Comparison of ENCODE assay signal across 8 cellular contexts in the genomic region with DNA sequence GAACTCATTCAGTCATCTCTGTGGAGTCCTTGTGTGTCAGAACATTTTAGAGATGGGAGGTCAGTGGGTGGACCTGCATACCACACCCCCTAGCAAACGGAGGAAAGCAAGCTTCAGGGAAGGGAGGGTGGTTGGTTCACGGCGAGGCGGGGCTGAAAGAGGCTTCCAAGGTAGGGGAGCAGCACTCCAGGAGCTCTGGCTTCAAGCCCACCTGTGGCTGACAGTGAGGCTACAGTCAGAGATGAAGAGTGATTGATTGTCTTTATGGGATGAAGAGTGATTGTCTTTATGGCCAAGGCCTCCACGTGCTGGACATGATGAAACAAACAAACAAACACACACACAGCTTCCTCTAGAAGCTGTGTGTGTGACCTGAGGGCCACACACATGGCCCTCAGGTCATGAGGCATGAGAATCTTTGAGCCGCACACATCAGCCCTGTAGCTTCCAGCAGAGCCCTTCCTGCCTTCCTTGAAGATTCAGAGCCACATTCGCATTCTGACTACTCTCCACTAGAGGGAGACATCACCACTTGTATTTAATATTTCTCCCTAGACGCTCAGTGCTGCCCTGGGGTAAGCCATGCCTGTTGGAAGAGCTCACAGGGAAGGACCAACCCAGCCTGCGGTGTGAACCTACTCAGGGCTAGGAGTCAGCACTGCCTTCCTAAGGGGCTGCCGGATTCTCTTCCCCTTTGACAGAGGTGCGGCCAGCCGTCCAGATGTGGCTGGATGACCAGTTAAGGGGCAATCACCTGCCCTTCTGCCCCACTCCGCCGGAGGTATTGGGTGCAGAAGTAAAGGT. TPM values are rescaled to one million over a fixed set of nuclear protein-coding genes. Genes with fewer than 3 reads are reported as not detected.
DNase-seq lines count a peak whose midpoint lies in the region; FAIRE-seq and TF ChIP-seq lines count a peak whose summit lies in the region.

No MANE protein-coding gene starts in this region.

- no peak overlapping the region for H3K4me2 ChIP-seq in neural cell (ENCODE audit: low read length)

- no peaks in the 10 kb centered on the region for H4K20me1 ChIP-seq in neural cell (ENCODE audit: insufficient read depth)

- no peak for TF ChIP-seq EP300 in neural cell (conservative IDR thresholded peaks at IDR 0.05; ENCODE audit: poor library complexity, severe bottlenecking)

- no peaks in the 10 kb centered on the region for H3K9me2 ChIP-seq in neural cell (ENCODE audit: insufficient read depth, low read length)

- no peaks in the 10 kb centered on the region for H3F3A ChIP-seq in neural cell (ENCODE audit: insufficient read depth, low read length, poor library complexity, severe bottlenecking)

- TF ChIP-seq RAD21 in neural cell (conservative IDR thresholded peaks at IDR 0.05): peak; percentile 90

- H3K79me2 ChIP-seq in neural cell (replicated peaks; ENCODE audit: insufficient read depth, low read length): no peaks in the 10 kb centered on the region

- peak; percentile 67 for DNase-seq in activated CD8-positive, alpha-beta memory T cell treated with anti-CD3 and anti-CD28 coated beads for 24 hours
- DNase-seq in activated CD8-positive, alpha-beta memory T cell treated with anti-CD3 and anti-CD28 coated beads, Interleukin-2, amount 50 U/mL, for 48 hours: no peak
- DNase-seq in KG1 (lab: John Stamatoyannopoulos, UW) (peak; percentile 55), NT2/D1 (ENCODE audit: low read depth, low spot score) (peak; percentile 98), fibroblast of the aortic adventitia (ENCODE audit: low read depth) (peak; percentile 85), urothelium cell line (ENCODE audit: low spot score) (peak; percentile 88)
- peak; percentile 25 for DNase-seq in activated T-cell treated with anti-CD3 and anti-CD28 coated beads, Interleukin-2, amount 50 U/mL, for 1 hour

- peak; percentile 83 for TF ChIP-seq CTCF in fibroblast of the aortic adventitia (IDR thresholded peaks at IDR 0.05; ENCODE audit: insufficient read depth, low read length)
- peak; percentile 89 for TF ChIP-seq CTCF in neural cell (IDR thresholded peaks at IDR 0.05; ENCODE audit: poor library complexity, severe bottlenecking)

- peaks cover 11% of the 10 kb centered on the region for H3K4me1 ChIP-seq in NT2/D1 (ENCODE audit: insufficient read depth, insufficient read length)

- H3K27ac ChIP-seq in neural cell (ENCODE audit: low read length): no peak overlapping the region

- FAIRE-seq in urothelium cell line (lab: Jason Lieb, UNC): peak; percentile 93

- peaks cover 13% of the 10 kb centered on the region for H3K36me3 ChIP-seq in NT2/D1 (ENCODE audit: insufficient read depth, insufficient read length, low read length)
- no peaks in the 10 kb centered on the region for H3K36me3 ChIP-seq in neural cell (ENCODE audit: insufficient read depth, low read length)

- no peaks in the 10 kb centered on the region for H3K9me3 ChIP-seq in NT2/D1 (ENCODE audit: insufficient read depth, low read length)
- no peaks in the 10 kb centered on the region for H3K9me3 ChIP-seq in neural cell (ENCODE audit: low read length)

- no peak overlapping the region for H2AFZ ChIP-seq in neural cell (ENCODE audit: low read depth, low read length)

- H3K9ac ChIP-seq in NT2/D1 (ENCODE audit: insufficient read length, low read depth): no peak overlapping the region
- H3K9ac ChIP-seq in neural cell (ENCODE audit: low read length): no peak overlapping the region

- H3K4me3 ChIP-seq in NT2/D1 (ENCODE audit: insufficient read length, low read depth): no peak overlapping the region
- H3K4me3 ChIP-seq in fibroblast of the aortic adventitia (ENCODE audit: low read depth, low read length): no peak overlapping the region
- H3K4me3 ChIP-seq in neural cell (ENCODE audit: low read length): no peak overlapping the region

- peaks cover 46% of the 10 kb centered on the region for H3K27me3 ChIP-seq in NT2/D1 (ENCODE audit: insufficient read depth, insufficient read length)
- no peaks in the 10 kb centered on the region for H3K27me3 ChIP-seq in neural cell (ENCODE audit: insufficient read depth, low read depth, low read length)

TF ChIP-seq in neural cell, 6 proteins besides CTCF, POLR2A, EP300 and RAD21:
- TF ChIP-seq POLR2AphosphoS5 (IDR thresholded peaks at IDR 0.05) (peak; percentile 7), SMC3 (conservative IDR thresholded peaks at IDR 0.05; ENCODE audit: poor library complexity) (peak; percentile 94)
- TF ChIP-seq, protein P1, sequence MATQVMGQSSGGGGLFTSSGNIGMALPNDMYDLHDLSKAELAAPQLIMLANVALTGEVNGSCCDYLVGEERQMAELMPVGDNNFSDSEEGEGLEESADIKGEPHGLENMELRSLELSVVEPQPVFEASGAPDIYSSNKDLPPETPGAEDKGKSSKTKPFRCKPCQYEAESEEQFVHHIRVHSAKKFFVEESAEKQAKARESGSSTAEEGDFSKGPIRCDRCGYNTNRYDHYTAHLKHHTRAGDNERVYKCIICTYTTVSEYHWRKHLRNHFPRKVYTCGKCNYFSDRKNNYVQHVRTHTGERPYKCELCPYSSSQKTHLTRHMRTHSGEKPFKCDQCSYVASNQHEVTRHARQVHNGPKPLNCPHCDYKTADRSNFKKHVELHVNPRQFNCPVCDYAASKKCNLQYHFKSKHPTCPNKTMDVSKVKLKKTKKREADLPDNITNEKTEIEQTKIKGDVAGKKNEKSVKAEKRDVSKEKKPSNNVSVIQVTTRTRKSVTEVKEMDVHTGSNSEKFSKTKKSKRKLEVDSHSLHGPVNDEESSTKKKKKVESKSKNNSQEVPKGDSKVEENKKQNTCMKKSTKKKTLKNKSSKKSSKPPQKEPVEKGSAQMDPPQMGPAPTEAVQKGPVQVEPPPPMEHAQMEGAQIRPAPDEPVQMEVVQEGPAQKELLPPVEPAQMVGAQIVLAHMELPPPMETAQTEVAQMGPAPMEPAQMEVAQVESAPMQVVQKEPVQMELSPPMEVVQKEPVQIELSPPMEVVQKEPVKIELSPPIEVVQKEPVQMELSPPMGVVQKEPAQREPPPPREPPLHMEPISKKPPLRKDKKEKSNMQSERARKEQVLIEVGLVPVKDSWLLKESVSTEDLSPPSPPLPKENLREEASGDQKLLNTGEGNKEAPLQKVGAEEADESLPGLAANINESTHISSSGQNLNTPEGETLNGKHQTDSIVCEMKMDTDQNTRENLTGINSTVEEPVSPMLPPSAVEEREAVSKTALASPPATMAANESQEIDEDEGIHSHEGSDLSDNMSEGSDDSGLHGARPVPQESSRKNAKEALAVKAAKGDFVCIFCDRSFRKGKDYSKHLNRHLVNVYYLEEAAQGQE (IDR thresholded peaks at IDR 0.05; ENCODE audit: borderline replicate concordance): no peak
TF ChIP-seq in neural cell: peak in this region for 2.

RNA-seq across cellular contexts. Expression of a gene that starts 54.4 kb away (rescaled TPM):
- 0.18 and 0.41 TPM in 2 replicates for total RNA-seq in fibroblast of the aortic adventitia (ENCODE audit: low replicate concordance)
- 11.6 and 14.7 TPM in 2 replicates for polyA plus RNA-seq in neural cell
- polyA minus RNA-seq in neural cell: 17.8 and 20.8 TPM in 2 replicates
